11 cellular contexts compared by ENCODE assay signal in genomic region chr9:124013263-124014211, GRCh38. TPM values are rescaled to one million over a fixed set of nuclear protein-coding genes. Genes with fewer than 3 reads are reported as not detected.
DNase-seq lines count a peak whose midpoint lies in the region; ATAC-seq and TF ChIP-seq lines count a peak whose summit lies in the region.
"Had no signal": no experiment of that assay in that cellular context is flagged by ENCODE, and none has a peak within 500 bp of the region (broad histone marks: within the 10 kb centered on the region; RNA-seq: fewer than 3 reads in every experiment).

No MANE protein-coding gene starts in this region.

- H3K9me3 ChIP-seq in HUES64 (ENCODE audit: insufficient read depth, low read depth, low read length) (no peaks in the 10 kb centered on the region), iPS-15b (ENCODE audit: control insufficient read depth, insufficient read depth, low read length) (no peaks in the 10 kb centered on the region)
- H3K9me3 ChIP-seq: thyroid gland had no signal

- peak; percentile 28 for TF ChIP-seq CTCF in retinal pigment epithelial cell (conservative IDR thresholded peaks at IDR 0.05; ENCODE audit: low read depth, low read length)

- WGBS in HUES64 = 3% methylated on average over 43 of the region's 43 CpGs

- H3K4me3 ChIP-seq in HUES64 (ENCODE audit: low read length) (peak overlapping the region; percentile 40; the same call in 1 of the 2 replicates), iPS-15b (ENCODE audit: low read depth, low read length) (peak overlapping the region; percentile 43), retinal pigment epithelial cell (ENCODE audit: low read length) (peak overlapping the region; percentile 97)

- no peaks in the 10 kb centered on the region for H3K36me3 ChIP-seq in HUES64 (ENCODE audit: insufficient read depth, low read length)
- H3K36me3 ChIP-seq in iPS-15b (ENCODE audit: control insufficient read depth, insufficient read depth, low read length) = no peaks in the 10 kb centered on the region
- H3K36me3 ChIP-seq: thyroid gland had no signal

- H3K4me1 ChIP-seq in HUES64 (ENCODE audit: insufficient read depth, low read length) = 0 out of 2 replicates have a peak, but pooled peaks cover 9% of the 10 kb centered on the region
- no peaks in the 10 kb centered on the region for H3K4me1 ChIP-seq in iPS-15b (ENCODE audit: control insufficient read depth, insufficient read depth, low read length)

- no peak overlapping the region for H3K9ac ChIP-seq in HUES64 (ENCODE audit: low read depth, low read length)
- no peak overlapping the region for H3K9ac ChIP-seq in iPS-15b (ENCODE audit: low read depth, low read length)

- no peak overlapping the region for H3K27ac ChIP-seq in HUES64 (ENCODE audit: low read depth, low read length)
- H3K27ac ChIP-seq: thyroid gland had no signal

- H3K27me3 ChIP-seq in HUES64 (ENCODE audit: insufficient read depth, low read length) (peaks cover 99% of the 10 kb centered on the region), iPS-15b (ENCODE audit: control insufficient read depth, insufficient read depth, low read length) (peaks cover 94% of the 10 kb centered on the region)

- ATAC-seq in GM19351 (IDR thresholded peaks at IDR 0.05; ENCODE audit: unreplicated experiment) = no peak

- DNase-seq in activated CD8-positive, alpha-beta memory T cell treated with anti-CD3 and anti-CD28 coated beads for 24 hours = peak; percentile 61
- DNase-seq in activated CD8-positive, alpha-beta memory T cell treated with anti-CD3 and anti-CD28 coated beads, Interleukin-2, amount 50 U/mL, for 48 hours = no peak
- DNase-seq in retinal pigment epithelial cell (ENCODE audit: low read depth) = no peak
- no peak for DNase-seq in activated gamma-delta T cell (lab: John Stamatoyannopoulos, UW)
- no peak for DNase-seq in effector CD8-positive, alpha-beta T cell (lab: John Stamatoyannopoulos, UW)
- DNase-seq: NCI-H187 treated with DMSO at 0.1 percent for 48 hours, thyroid gland had no signal

RNA-seq across cellular contexts. Expression of gene LHX2, which starts 2.0 kb away (rescaled TPM):
- 0.95 TPM for polyA plus RNA-seq in HUES64 (2013, experiment 1 of 2)
- 0.89 TPM for polyA plus RNA-seq in HUES64 (2013, experiment 2 of 2)
- polyA plus RNA-seq: AG04450 had no signal

Comparison
In these comparisons a context has a peak if more than half of its experiments do, and no peak if none do; other contexts are left out.
1. H3K4me3 ChIP-seq: peak in every context shown above with its lines; median percentile 97 in retinal pigment epithelial cell; 43 in iPS-15b; 40 in HUES64.